ENCODE assay signal across 8 cellular contexts in genomic region chr10:102802920-102803534, GRCh38. TPM values are rescaled to one million over a fixed set of nuclear protein-coding genes. Genes with fewer than 3 reads are reported as not detected.
DNase-seq lines count a peak whose midpoint lies in the region; ATAC-seq lines count a peak whose summit lies in the region.

No MANE protein-coding gene starts in this region.

- no peak for DNase-seq in CD4-positive, alpha-beta memory T cell
- DNase-seq in M059J (ENCODE audit: low read depth) (peak; percentile 93), dermis blood vessel endothelial cell (peak; percentile 99), left lobe of liver (ENCODE audit: low spot score) (no peak), NCI-H146 (lab: John Stamatoyannopoulos, UW) (no peak), globus pallidus (ENCODE audit: low spot score) (no peak)

- H3K36me3 Mint-ChIP-seq in CD4-positive, alpha-beta memory T cell, result peaks cover 33 to 52% of the 10 kb centered on the region in 2 donors

- CTCF ChIA-PET in CD4-positive, alpha-beta memory T cell (lab: Charles Lee; ENCODE audit: partially characterized antibody), result no interaction called here

- H3K9me3 ChIP-seq in CD4-positive, alpha-beta memory T cell (ENCODE audit: control insufficient read depth in 1 of 2, low read length in 2 of 2), result no peaks in the 10 kb centered on the region
- no peaks in the 10 kb centered on the region for H3K9me3 ChIP-seq in mucosa of rectum (ENCODE audit: control insufficient read depth in 2 of 2, low read length in 2 of 2)

- no peaks in the 10 kb centered on the region for H3K27me3 Mint-ChIP-seq in CD4-positive, alpha-beta memory T cell

- H3K36me3 ChIP-seq in CD4-positive, alpha-beta memory T cell (ENCODE audit: insufficient read depth, low read length), result peaks cover 33% of the 10 kb centered on the region
- peaks cover 25 to 30% of the 10 kb centered on the region in 2 donors for H3K36me3 ChIP-seq in mucosa of rectum (ENCODE audit: control insufficient read depth in 2 of 2, insufficient read depth in 2 of 2, low read length in 2 of 2)

- H3K4me1 ChIP-seq in CD4-positive, alpha-beta memory T cell (ENCODE audit: insufficient read depth, low read length), result peaks cover 9% of the 10 kb centered on the region
- H3K4me1 ChIP-seq in mucosa of rectum (ENCODE audit: control insufficient read depth in 2 of 2, insufficient read depth in 2 of 2, low read length in 2 of 2), result peaks cover 4 to 23% of the 10 kb centered on the region in 2 donors

- H3K4me3 ChIP-seq in CD4-positive, alpha-beta memory T cell (ENCODE audit: low read length in 2 of 2), result no peak overlapping the region
- H3K4me3 ChIP-seq in mucosa of rectum (ENCODE audit: low read length in 2 of 2), result no peak overlapping the region

- H3K9ac ChIP-seq in mucosa of rectum (ENCODE audit: low read depth in 1 of 2, low read length in 2 of 2), result no peak overlapping the region

- peaks cover 15 to 41% (median 28%) of the 10 kb centered on the region in 4 donors for H3K4me1 Mint-ChIP-seq in CD4-positive, alpha-beta memory T cell

- ATAC-seq in left lobe of liver (no peak), HG03439 (IDR thresholded peaks at IDR 0.05; ENCODE audit: unreplicated experiment) (no peak)

- H3K27ac Mint-ChIP-seq in CD4-positive, alpha-beta memory T cell, result peak overlapping the region in 6 of 7 donors; percentile 12 to 75 (median 44)

- no peaks in the 10 kb centered on the region for H3K9me3 Mint-ChIP-seq in CD4-positive, alpha-beta memory T cell

- POLR2A ChIA-PET in CD4-positive, alpha-beta memory T cell (lab: Charles Lee; ENCODE audit: partially characterized antibody), result no interaction called here

- intact Hi-C loops in CD4-positive, alpha-beta memory T cell (cut with micrococcal nuclease), result no loop called here

- H3K27ac ChIP-seq in CD4-positive, alpha-beta memory T cell (ENCODE audit: low read depth, low read length), result no peak overlapping the region
- peak overlapping the region; percentile 29 to 46 for H3K27ac ChIP-seq in mucosa of rectum (ENCODE audit: low read depth in 2 of 2, low read length in 2 of 2)

- H3K4me3 Mint-ChIP-seq in CD4-positive, alpha-beta memory T cell, result no peak overlapping the region

- H3K27me3 ChIP-seq in CD4-positive, alpha-beta memory T cell (ENCODE audit: insufficient read depth, low read length), result no peaks in the 10 kb centered on the region
- no peaks in the 10 kb centered on the region for H3K27me3 ChIP-seq in mucosa of rectum (ENCODE audit: control insufficient read depth in 2 of 2, insufficient read depth in 2 of 2, low read length in 2 of 2)

RNA-seq across cellular contexts. Expression of gene CYP17A1, which starts 34.2 kb away (rescaled TPM):
- total RNA-seq in CD4-positive, alpha-beta memory T cell, result not detected
- not detected for polyA plus RNA-seq in CD4-positive, alpha-beta memory T cell
- total RNA-seq in M059J (2014; rRNA removed; shearing (Covaris generic)), result not detected in 2 replicates
- total RNA-seq in dermis blood vessel endothelial cell, result not detected in 2 replicates
- 3.7 TPM for total RNA-seq in left lobe of liver

RNA-seq across cellular contexts. Expression of gene BORCS7, which starts 51.0 kb away (rescaled TPM):
- 10 to 100 TPM; 14.7 to 17.7 TPM for total RNA-seq in CD4-positive, alpha-beta memory T cell
- polyA plus RNA-seq in CD4-positive, alpha-beta memory T cell, result 10 to 100 TPM; 29.8 to 63.2 TPM
- 8.7 and 16.7 TPM in 2 replicates for total RNA-seq in M059J (2014; rRNA removed; shearing (Covaris generic))
- total RNA-seq in dermis blood vessel endothelial cell (39.0 and 42.9 TPM in 2 replicates), left lobe of liver (17.0 TPM)

RNA-seq across cellular contexts. Expression of gene WBP1L, which starts 59.3 kb away (rescaled TPM):
- 10 to 100 TPM; 39.3 to 41.1 TPM for total RNA-seq in CD4-positive, alpha-beta memory T cell
- polyA plus RNA-seq in CD4-positive, alpha-beta memory T cell, result 10 to 100 TPM; 25.7 to 34.3 TPM
- 24.9 and 31.3 TPM in 2 replicates for total RNA-seq in M059J (2014; rRNA removed; shearing (Covaris generic))
- total RNA-seq in dermis blood vessel endothelial cell (73.9 and 103 TPM in 2 replicates), left lobe of liver (33.0 TPM)

Comparison
In these comparisons a context has a peak if more than half of its experiments do, and no peak if none do; other contexts are left out.
1. DNase-seq: peak in M059J (single experiment) and dermis blood vessel endothelial cell (single experiment); none in CD4-positive, alpha-beta memory T cell (0 of 5), left lobe of liver (single experiment), NCI-H146 (single experiment) and globus pallidus (single experiment).